1 cellular context compared by ENCODE assay signal in the genomic region with DNA sequence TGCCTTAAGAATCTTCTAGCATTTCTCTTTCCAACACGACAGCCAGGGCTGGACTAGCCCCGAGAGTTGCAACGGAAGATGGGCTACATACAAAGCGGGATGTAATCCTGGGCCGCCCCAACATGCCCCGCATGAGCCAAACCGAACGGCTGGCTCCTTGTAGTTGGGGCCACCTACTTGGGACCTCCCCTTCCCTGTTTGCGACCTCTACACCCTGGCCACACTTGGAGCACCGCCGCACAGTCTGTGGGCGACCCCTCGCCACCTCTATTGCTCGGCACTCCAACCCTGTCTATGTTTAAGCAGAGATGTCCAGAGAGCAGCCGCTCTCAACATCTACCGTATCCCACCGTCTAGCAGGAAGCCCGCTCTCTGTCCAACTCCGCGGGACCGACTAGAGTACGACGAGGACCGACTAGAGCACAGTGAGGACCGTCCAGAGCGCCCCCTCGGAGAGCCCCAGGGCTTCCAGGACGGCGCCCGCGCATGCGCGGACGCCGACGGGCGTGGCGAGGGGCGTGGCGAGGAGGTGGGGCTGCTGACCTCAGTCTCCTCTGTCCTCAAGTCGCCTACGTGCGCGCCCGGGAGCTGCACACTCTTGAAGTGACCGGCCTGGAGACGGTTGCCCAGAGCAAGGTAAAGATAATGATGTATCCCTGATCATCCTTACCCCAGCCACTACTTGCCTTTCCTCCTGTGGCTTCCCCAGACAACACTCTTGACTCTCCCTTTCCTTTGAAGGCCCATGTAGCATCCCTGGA.
A peak's percentile ranks its signal among the peaks of the same experiment; 100 is the strongest.
TF ChIP-seq lines count a peak whose summit lies in the region.

No MANE protein-coding gene starts in this region.

TF ChIP-seq in HepG2, 621 proteins besides CTCF, POLR2A, EP300 and RAD21 (continued from another document and continues in another):
- TF ChIP-seq, protein P1, sequence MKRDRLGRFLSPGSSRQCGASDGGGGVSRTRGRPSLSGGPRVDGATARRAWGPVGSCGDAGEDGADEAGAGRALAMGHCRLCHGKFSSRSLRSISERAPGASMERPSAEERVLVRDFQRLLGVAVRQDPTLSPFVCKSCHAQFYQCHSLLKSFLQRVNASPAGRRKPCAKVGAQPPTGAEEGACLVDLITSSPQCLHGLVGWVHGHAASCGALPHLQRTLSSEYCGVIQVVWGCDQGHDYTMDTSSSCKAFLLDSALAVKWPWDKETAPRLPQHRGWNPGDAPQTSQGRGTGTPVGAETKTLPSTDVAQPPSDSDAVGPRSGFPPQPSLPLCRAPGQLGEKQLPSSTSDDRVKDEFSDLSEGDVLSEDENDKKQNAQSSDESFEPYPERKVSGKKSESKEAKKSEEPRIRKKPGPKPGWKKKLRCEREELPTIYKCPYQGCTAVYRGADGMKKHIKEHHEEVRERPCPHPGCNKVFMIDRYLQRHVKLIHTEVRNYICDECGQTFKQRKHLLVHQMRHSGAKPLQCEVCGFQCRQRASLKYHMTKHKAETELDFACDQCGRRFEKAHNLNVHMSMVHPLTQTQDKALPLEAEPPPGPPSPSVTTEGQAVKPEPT (CRISPR knock-in tag; IDR thresholded peaks at IDR 0.05; ENCODE audit: low read depth), result peak; percentile 46; the same call in 1 of the 2 replicates
- TF ChIP-seq NPAS2 (CRISPR knock-in tag; IDR thresholded peaks at IDR 0.05; ENCODE audit: borderline replicate concordance), result no peak
- no peak for TF ChIP-seq SIX1 (CRISPR knock-in tag; IDR thresholded peaks at IDR 0.05; ENCODE audit: borderline replicate concordance)
- TF ChIP-seq RBFOX2 (IDR thresholded peaks at IDR 0.05; ENCODE audit: low read depth, low read length), result peak; percentile 77
- TF ChIP-seq CREB1 (IDR thresholded peaks at IDR 0.05), result no peak
- no peak for TF ChIP-seq CREB1 (CRISPR knock-in tag; IDR thresholded peaks at IDR 0.05)
- TF ChIP-seq, protein P2, sequence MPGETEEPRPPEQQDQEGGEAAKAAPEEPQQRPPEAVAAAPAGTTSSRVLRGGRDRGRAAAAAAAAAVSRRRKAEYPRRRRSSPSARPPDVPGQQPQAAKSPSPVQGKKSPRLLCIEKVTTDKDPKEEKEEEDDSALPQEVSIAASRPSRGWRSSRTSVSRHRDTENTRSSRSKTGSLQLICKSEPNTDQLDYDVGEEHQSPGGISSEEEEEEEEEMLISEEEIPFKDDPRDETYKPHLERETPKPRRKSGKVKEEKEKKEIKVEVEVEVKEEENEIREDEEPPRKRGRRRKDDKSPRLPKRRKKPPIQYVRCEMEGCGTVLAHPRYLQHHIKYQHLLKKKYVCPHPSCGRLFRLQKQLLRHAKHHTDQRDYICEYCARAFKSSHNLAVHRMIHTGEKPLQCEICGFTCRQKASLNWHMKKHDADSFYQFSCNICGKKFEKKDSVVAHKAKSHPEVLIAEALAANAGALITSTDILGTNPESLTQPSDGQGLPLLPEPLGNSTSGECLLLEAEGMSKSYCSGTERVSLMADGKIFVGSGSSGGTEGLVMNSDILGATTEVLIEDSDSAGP (CRISPR knock-in tag; IDR thresholded peaks at IDR 0.05; ENCODE audit: borderline replicate concordance), result peak; percentile 45; the same call in 1 of the 2 replicates
- TF ChIP-seq SAFB2 (CRISPR knock-in tag; IDR thresholded peaks at IDR 0.05; ENCODE audit: borderline replicate concordance, low read depth), result 0 out of 2 replicates have a peak, but pooled peaks have one; percentile 77
- TF ChIP-seq, protein P3, sequence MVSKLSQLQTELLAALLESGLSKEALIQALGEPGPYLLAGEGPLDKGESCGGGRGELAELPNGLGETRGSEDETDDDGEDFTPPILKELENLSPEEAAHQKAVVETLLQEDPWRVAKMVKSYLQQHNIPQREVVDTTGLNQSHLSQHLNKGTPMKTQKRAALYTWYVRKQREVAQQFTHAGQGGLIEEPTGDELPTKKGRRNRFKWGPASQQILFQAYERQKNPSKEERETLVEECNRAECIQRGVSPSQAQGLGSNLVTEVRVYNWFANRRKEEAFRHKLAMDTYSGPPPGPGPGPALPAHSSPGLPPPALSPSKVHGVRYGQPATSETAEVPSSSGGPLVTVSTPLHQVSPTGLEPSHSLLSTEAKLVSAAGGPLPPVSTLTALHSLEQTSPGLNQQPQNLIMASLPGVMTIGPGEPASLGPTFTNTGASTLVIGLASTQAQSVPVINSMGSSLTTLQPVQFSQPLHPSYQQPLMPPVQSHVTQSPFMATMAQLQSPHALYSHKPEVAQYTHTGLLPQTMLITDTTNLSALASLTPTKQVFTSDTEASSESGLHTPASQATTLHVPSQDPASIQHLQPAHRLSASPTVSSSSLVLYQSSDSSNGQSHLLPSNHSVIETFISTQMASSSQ (IDR thresholded peaks at IDR 0.05; ENCODE audit: low read depth), result no peak
- TF ChIP-seq, protein P3 (CRISPR knock-in tag; IDR thresholded peaks at IDR 0.05; ENCODE audit: borderline replicate concordance), result 0 out of 2 replicates have a peak, but pooled peaks have one; percentile 21
- no peak for TF ChIP-seq ZBTB39 (CRISPR knock-in tag; IDR thresholded peaks at IDR 0.05)
- no peak; the same call in 1 of the 2 replicates for TF ChIP-seq TFDP1 (CRISPR knock-in tag; IDR thresholded peaks at IDR 0.05; ENCODE audit: borderline replicate concordance)
- TF ChIP-seq RFXANK (CRISPR knock-in tag; IDR thresholded peaks at IDR 0.05), result no peak
- peak; percentile 20; the same call in 1 of the 2 replicates for TF ChIP-seq ZGPAT (CRISPR knock-in tag; IDR thresholded peaks at IDR 0.05)
- no peak for TF ChIP-seq SMARCC2 (IDR thresholded peaks at IDR 0.05)
- TF ChIP-seq ZNF879 (CRISPR knock-in tag; IDR thresholded peaks at IDR 0.05), result no peak
- 0 out of 2 replicates have a peak, but pooled peaks have one; percentile 67 for TF ChIP-seq DZIP1 (CRISPR knock-in tag; IDR thresholded peaks at IDR 0.05)
- no peak for TF ChIP-seq ZFP90 (CRISPR knock-in tag; IDR thresholded peaks at IDR 0.05; ENCODE audit: borderline replicate concordance)
- TF ChIP-seq SIX4 (CRISPR knock-in tag; IDR thresholded peaks at IDR 0.05), result no peak
- TF ChIP-seq, protein P4, sequence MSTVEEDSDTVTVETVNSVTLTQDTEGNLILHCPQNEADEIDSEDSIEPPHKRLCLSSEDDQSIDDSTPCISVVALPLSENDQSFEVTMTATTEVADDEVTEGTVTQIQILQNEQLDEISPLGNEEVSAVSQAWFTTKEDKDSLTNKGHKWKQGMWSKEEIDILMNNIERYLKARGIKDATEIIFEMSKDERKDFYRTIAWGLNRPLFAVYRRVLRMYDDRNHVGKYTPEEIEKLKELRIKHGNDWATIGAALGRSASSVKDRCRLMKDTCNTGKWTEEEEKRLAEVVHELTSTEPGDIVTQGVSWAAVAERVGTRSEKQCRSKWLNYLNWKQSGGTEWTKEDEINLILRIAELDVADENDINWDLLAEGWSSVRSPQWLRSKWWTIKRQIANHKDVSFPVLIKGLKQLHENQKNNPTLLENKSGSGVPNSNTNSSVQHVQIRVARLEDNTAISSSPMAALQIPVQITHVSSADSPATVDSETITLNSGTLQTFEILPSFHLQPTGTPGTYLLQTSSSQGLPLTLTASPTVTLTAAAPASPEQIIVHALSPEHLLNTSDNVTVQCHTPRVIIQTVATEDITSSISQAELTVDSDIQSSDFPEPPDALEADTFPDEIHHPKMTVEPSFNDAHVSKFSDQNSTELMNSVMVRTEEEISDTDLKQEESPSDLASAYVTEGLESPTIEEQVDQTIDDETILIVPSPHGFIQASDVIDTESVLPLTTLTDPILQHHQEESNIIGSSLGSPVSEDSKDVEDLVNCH (CRISPR knock-in tag; IDR thresholded peaks at IDR 0.05), result no peak
- no peak for TF ChIP-seq ZBTB25 (CRISPR knock-in tag; IDR thresholded peaks at IDR 0.05)
- no peak for TF ChIP-seq ATM (IDR thresholded peaks at IDR 0.05; ENCODE audit: borderline replicate concordance)
- TF ChIP-seq, protein P5, sequence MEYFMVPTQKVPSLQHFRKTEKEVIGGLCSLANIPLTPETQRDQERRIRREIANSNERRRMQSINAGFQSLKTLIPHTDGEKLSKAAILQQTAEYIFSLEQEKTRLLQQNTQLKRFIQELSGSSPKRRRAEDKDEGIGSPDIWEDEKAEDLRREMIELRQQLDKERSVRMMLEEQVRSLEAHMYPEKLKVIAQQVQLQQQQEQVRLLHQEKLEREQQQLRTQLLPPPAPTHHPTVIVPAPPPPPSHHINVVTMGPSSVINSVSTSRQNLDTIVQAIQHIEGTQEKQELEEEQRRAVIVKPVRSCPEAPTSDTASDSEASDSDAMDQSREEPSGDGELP (IDR thresholded peaks at IDR 0.05; ENCODE audit: borderline replicate concordance, low read depth), result no peak
- no peak for TF ChIP-seq ZNF451 (CRISPR knock-in tag; IDR thresholded peaks at IDR 0.05)
